ENCODE assay signal across 8 cellular contexts in the genomic region with DNA sequence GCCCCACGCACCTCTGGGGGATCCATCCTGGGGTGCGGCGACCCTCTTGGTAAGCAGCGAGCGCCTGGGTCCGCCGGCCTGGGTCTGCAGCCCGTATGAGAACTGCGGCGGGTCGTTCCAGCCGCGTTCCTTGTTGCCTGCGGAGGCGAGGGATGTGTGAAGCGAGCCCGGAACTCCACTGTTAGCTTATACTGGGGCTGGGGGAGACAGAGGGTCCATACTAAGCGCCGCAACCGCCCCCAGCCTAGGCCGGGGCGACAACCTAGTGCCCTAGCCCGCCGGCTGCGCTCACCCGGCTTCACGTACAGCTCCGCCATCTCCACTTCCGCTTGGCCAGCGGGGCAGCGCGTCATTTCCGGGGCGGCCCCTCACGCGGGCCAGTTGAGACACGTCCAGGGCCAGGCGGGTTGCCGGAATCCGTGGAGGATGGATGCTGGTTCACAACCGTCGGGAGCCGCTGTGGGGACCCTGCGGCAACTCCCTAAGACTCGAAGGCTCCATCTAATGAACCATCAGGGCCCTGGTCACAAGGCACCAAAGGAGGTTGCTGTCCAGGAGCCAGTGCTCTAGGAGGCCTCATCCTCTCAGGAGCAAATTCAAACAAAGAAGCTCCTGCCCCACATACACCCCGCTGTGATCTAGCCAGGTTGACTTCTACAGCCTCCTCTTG. TPM values are rescaled to one million over a fixed set of nuclear protein-coding genes. Genes with fewer than 3 reads are reported as not detected.
DNase-seq lines count a peak whose midpoint lies in the region; ATAC-seq and TF ChIP-seq lines count a peak whose summit lies in the region.

Gene SRA1 (minus strand): TSS at position 338 of the 670 bp plus-strand sequence. CDS start 21 bp downstream, at position 317.

- no peak for TF ChIP-seq CTCF in OCI-LY3 (IDR thresholded peaks at IDR 0.05; ENCODE audit: low read depth, low read length)

- H3K36me3 ChIP-seq in HUES64 (ENCODE audit: insufficient read depth, low read length) (peaks cover 22% of the 10 kb centered on the region), OCI-LY3 (replicated peaks; ENCODE audit: low read depth, low read length) (peaks cover 13% of the 10 kb centered on the region)

- H3K9ac ChIP-seq in HUES64 (ENCODE audit: low read depth, low read length): peak within 1 kb of the TSS; percentile 91
- peak within 1 kb of the TSS; percentile 89 for H3K9ac ChIP-seq in OCI-LY3 (ENCODE audit: low read length)

- peak; percentile 94 for ATAC-seq in GM21515 (IDR thresholded peaks at IDR 0.05; ENCODE audit: unreplicated experiment)

- no peak within 1 kb of the TSS for H2AFZ ChIP-seq in OCI-LY3 (ENCODE audit: low read depth, low read length)

- peak within 1 kb of the TSS; percentile 77 for H3K27ac ChIP-seq in HUES64 (ENCODE audit: low read depth, low read length)
- H3K27ac ChIP-seq in OCI-LY3 (ENCODE audit: low read length): peak within 1 kb of the TSS; percentile 64
- H3K27ac ChIP-seq in epithelial cell of prostate: peak within 1 kb of the TSS; percentile 73

- peaks cover 9% of the 10 kb centered on the region; the same call in 1 of the 2 replicates for H3K4me1 ChIP-seq in HUES64 (ENCODE audit: insufficient read depth, low read length)
- H3K4me1 ChIP-seq in OCI-LY3 (ENCODE audit: low read length): peaks cover 44% of the 10 kb centered on the region

- H3K9me3 ChIP-seq in HUES64 (ENCODE audit: insufficient read depth, low read depth, low read length): no peaks in the 10 kb centered on the region
- H3K9me3 ChIP-seq in OCI-LY3 (ENCODE audit: insufficient read depth, low read length): no peaks in the 10 kb centered on the region

- under 1% methylated on average over 46 of the region's 46 CpGs for WGBS in HUES64

- H3K79me2 ChIP-seq in OCI-LY3 (ENCODE audit: low read length): peaks cover 49% of the 10 kb centered on the region

- H3K4me2 ChIP-seq in OCI-LY3 (ENCODE audit: low read length): peak within 1 kb of the TSS; percentile 100

- peaks cover 7% of the 10 kb centered on the region for H4K20me1 ChIP-seq in OCI-LY3 (ENCODE audit: insufficient read depth, low read length)

- H3K4me3 ChIP-seq in HUES64 (ENCODE audit: low read length): peak within 1 kb of the TSS; percentile 89
- peak within 1 kb of the TSS; percentile 92 for H3K4me3 ChIP-seq in OCI-LY3 (ENCODE audit: low read length)

- peak; percentile 97 for DNase-seq in DMS 273 (lab: John Stamatoyannopoulos, UW; ENCODE audit: unreplicated experiment)
- DNase-seq in activated T-cell treated with anti-CD3 and anti-CD28 coated beads for 4 hours: peak; percentile 69
- peak; percentile 60 for DNase-seq in epithelial cell of prostate (ENCODE audit: low read depth, low spot score)
- peak; percentile 91 for DNase-seq in mucosa of gallbladder (ENCODE audit: low spot score)
- peak; percentile 84 for DNase-seq in stimulated activated CD8-positive, alpha-beta memory T cell treated with anti-CD3 and anti-CD28 coated beads, Interleukin-4, amount 100 ng/mL, for 24 hours (ENCODE audit: low read depth)

- no peaks in the 10 kb centered on the region for H3K27me3 ChIP-seq in HUES64 (ENCODE audit: insufficient read depth, low read length)
- no peaks in the 10 kb centered on the region for H3K27me3 ChIP-seq in OCI-LY3 (ENCODE audit: low read depth, low read length)

RNA-seq across cellular contexts. Expression of gene SRA1, which starts in this region (rescaled TPM):
- 28.7 TPM for polyA plus RNA-seq in HUES64 (2013, experiment 1 of 2)
- 25.5 TPM for polyA plus RNA-seq in HUES64 (2013, experiment 2 of 2)
- 27.2 TPM for total RNA-seq in mucosa of gallbladder

Comparison
In these comparisons a context has a peak if more than half of its experiments do, and no peak if none do; other contexts are left out.
1. Peak in every context shown above with its lines: DNase-seq, ATAC-seq, H3K4me3 ChIP-seq and H3K27ac ChIP-seq.